24 cellular contexts compared by ENCODE assay signal in genomic region chr17:65533056-65533745, GRCh38. TPM values are rescaled to one million over a fixed set of nuclear protein-coding genes. Genes with fewer than 3 reads are reported as not detected.
DNase-seq lines count a peak whose midpoint lies in the region; ATAC-seq, FAIRE-seq and TF ChIP-seq lines count a peak whose summit lies in the region.
"Had no signal": no experiment of that assay in that cellular context is flagged by ENCODE, and none has a peak within 500 bp of the region (broad histone marks: within the 10 kb centered on the region; RNA-seq: fewer than 3 reads in every experiment).

No MANE protein-coding gene starts in this region.

- CTCF ChIA-PET in H1 (lab: Charles Lee; ENCODE audit: partially characterized antibody), result interaction anchor here (1.3 to 1.4 kb wide), 2 partner anchors 23 to 301 kb away, joined by 3 to 6 read pairs; no protein-coding TSS in a partner anchor

- peaks cover 14% of the 10 kb centered on the region for H3F3A ChIP-seq in neural progenitor cell (ENCODE audit: low read depth)

- TF ChIP-seq RAD21 in H1 (IDR thresholded peaks at IDR 0.05 in 1 of 2, conservative IDR thresholded peaks at IDR 0.05 in 1 of 2; ENCODE audit: low read depth in 2 of 2, low read length in 2 of 2), result no peak

- H3K36me3 Mint-ChIP-seq in neural progenitor cell, result peaks cover 54% of the 10 kb centered on the region

- H3K27ac Mint-ChIP-seq in neural progenitor cell, result peak overlapping the region; percentile 93

- H3K79me2 ChIP-seq in H1 (ENCODE audit: control insufficient read depth in 1 of 2, insufficient read depth in 2 of 2, low read length in 2 of 2) (no peaks in the 10 kb centered on the region), neural progenitor cell (ENCODE audit: low read depth) (no peaks in the 10 kb centered on the region)

- H3K56ac ChIP-seq in H1 (replicated peaks; ENCODE audit: insufficient read length, low read depth, low read length), result no peak overlapping the region

- H2BK15ac ChIP-seq in H1 (ENCODE audit: low read length), result no peak overlapping the region

- H3K9me3 Mint-ChIP-seq in neural progenitor cell, result no peaks in the 10 kb centered on the region

- no peak overlapping the region for H4K5ac ChIP-seq in H1 (ENCODE audit: insufficient read length, low read depth, low read length)

- H2BK120ac ChIP-seq in H1 (replicated peaks; ENCODE audit: low read depth, low read length), result no peak overlapping the region

- H4K20me1 ChIP-seq in H1 (replicated peaks in 1 of 2; ENCODE audit: control insufficient read depth in 1 of 2, insufficient read depth in 2 of 2, low read length in 2 of 2) (peaks cover 0 to 12% of the 10 kb centered on the region in 2 experiments), neural progenitor cell (ENCODE audit: low read depth) (peaks cover 79% of the 10 kb centered on the region)

- H3K4me2 ChIP-seq in H1 (ENCODE audit: insufficient read depth in 1 of 2, low read depth in 2 of 2, low read length in 2 of 2) (no peak overlapping the region), neural progenitor cell (no peak overlapping the region)

- DNase-seq in right atrium auricular region (ENCODE audit: low spot score), result no peak
- DNase-seq in heart right ventricle, result no peak
- DNase-seq in H1 (ENCODE audit: low read depth in 1 of 2, low spot score in 2 of 2), result no peak
- no peak for DNase-seq in neural progenitor cell (ENCODE audit: low spot score)
- no peak for DNase-seq in vagina (ENCODE audit: extremely low spot score in 2 of 2)
- DNase-seq in NCI-H1417 treated with DMSO at 0.1 percent for 48 hours (lab: John Stamatoyannopoulos, UW), result no peak
- DNase-seq in stimulated activated CD4-positive, alpha-beta T cell treated with anti-CD3 and anti-CD28 coated beads, Interleukin-1b, Interleukin-23, amount 100 ng/mL, for 48 hours, result no peak
- no peak for DNase-seq in SKM-1 (lab: John Stamatoyannopoulos, UW; ENCODE audit: unreplicated experiment)
- DNase-seq: activated CD4-positive, alpha-beta T cell treated with anti-CD3 and anti-CD28 coated beads, Interleukin-2, amount 50 U/mL, for 4 hours; activated CD8-positive, alpha-beta memory T cell treated with anti-CD3 and anti-CD28 coated beads, Interleukin-2, amount 50 U/mL, for 48 hours; activated gamma-delta T cell; dermis blood vessel endothelial cell; heart left ventricle; NCI-H510A; NK-92 treated with Interleukin-12 subunit alpha and Interleukin-12 subunit beta, amount 100 ng/mL, for 24 hours; retina; stimulated activated CD4-positive, alpha-beta T cell treated with anti-CD3 and anti-CD28 coated beads, Interleukin-12 subunit alpha, Interleukin-12 subunit beta, amount 100 ng/mL, for 4 hours; stomach; T-helper 2 cell had no signal

- H3K4me3 Mint-ChIP-seq in neural progenitor cell, result peak overlapping the region; percentile 57

- H3K4me3 ChIP-seq in right atrium auricular region, result no peak overlapping the region
- no peak overlapping the region for H3K4me3 ChIP-seq in heart right ventricle
- H3K4me3 ChIP-seq in H1 (ENCODE audit: extremely low read depth in 1 of 4, insufficient read depth in 2 of 4, low read depth in 3 of 4, low read length in 4 of 4), result no peak overlapping the region
- no peak overlapping the region for H3K4me3 ChIP-seq in neural progenitor cell
- no peak overlapping the region for H3K4me3 ChIP-seq in vagina
- H3K4me3 ChIP-seq: heart left ventricle, stomach had no signal

- H3K4ac ChIP-seq in H1 (replicated peaks; ENCODE audit: insufficient read length, low read depth, low read length), result no peak overlapping the region

- TF ChIP-seq POLR2A in H1 (IDR thresholded peaks at IDR 0.05; ENCODE audit: control extremely low read depth in 1 of 2, low read depth in 2 of 2, low read length in 2 of 2) (no peak), vagina (IDR thresholded peaks at IDR 0.05) (no peak)

- peaks cover 20% of the 10 kb centered on the region for H3K27me3 Mint-ChIP-seq in neural progenitor cell (ENCODE audit: insufficient read depth, low read depth)

- H3K9ac ChIP-seq in H1 (replicated peaks in 1 of 4; ENCODE audit: extremely low read depth in 1 of 4, low read depth in 3 of 4, low read length in 3 of 4) (no peak overlapping the region), neural progenitor cell (no peak overlapping the region)

- TF ChIP-seq EP300 in H1 (IDR thresholded peaks at IDR 0.05; ENCODE audit: borderline replicate concordance in 1 of 2, low read depth in 2 of 2, low read length in 2 of 2), result no peak

- peaks cover 82% of the 10 kb centered on the region for H3K4me1 Mint-ChIP-seq in neural progenitor cell

- H3K27me3 ChIP-seq in right atrium auricular region (no peaks in the 10 kb centered on the region), heart right ventricle (no peaks in the 10 kb centered on the region), H1 (replicated peaks in 1 of 4; ENCODE audit: control insufficient read depth in 3 of 4, extremely low read depth in 1 of 4, insufficient read depth in 3 of 4, low read length in 3 of 4) (no peaks in the 10 kb centered on the region), neural progenitor cell (no peaks in the 10 kb centered on the region), vagina (no peaks in the 10 kb centered on the region)
- H3K27me3 ChIP-seq: heart left ventricle, stomach had no signal

- 89 to 93% methylated on average over 13 of the region's 13 CpGs for WGBS in heart right ventricle, 2 donors
- 83% methylated on average over 8 of the region's 13 CpGs; no CpG with 5 or more reads in 1 of the 2 experiments for WGBS in H1 (ENCODE audit: extremely low coverage in 1 of 2, insufficient coverage in 1 of 2, insufficient read length in 1 of 2, insufficient replicate concordance in 2 of 2, low coverage in 1 of 2, low lambda C conversion rate in 2 of 2, missing lambda C conversion rate in 1 of 2), 2 experiments

- H3K27ac ChIP-seq in right atrium auricular region (peak overlapping the region; percentile 46 to 88), heart right ventricle (peak overlapping the region in 3 of 10 donors; percentile 62 to 80 (median 75)), H1 (ENCODE audit: low read depth, low read length) (no peak overlapping the region), neural progenitor cell (no peak overlapping the region), vagina (peak overlapping the region; percentile 73)
- H3K27ac ChIP-seq: C4-2B, VCaP had no signal

- intact Hi-C loops in heart right ventricle (cut with DNase I), result no loop called here
- intact Hi-C loops in vagina (cut with DNase I), result no loop called here

- no peak overlapping the region for H2BK5ac ChIP-seq in H1 (ENCODE audit: low read depth, low read length)

- no peak overlapping the region for H2BK12ac ChIP-seq in H1 (ENCODE audit: low read depth, low read length)

- no peak overlapping the region for H4K91ac ChIP-seq in H1 (replicated peaks; ENCODE audit: insufficient read length, low read length)

- no peak overlapping the region for H3K18ac ChIP-seq in H1 (ENCODE audit: extremely low read depth, low read length)

- H2AFZ ChIP-seq in H1 (ENCODE audit: low read length), result no peak overlapping the region
- H2AFZ ChIP-seq in neural progenitor cell (replicated peaks), result no peak overlapping the region

- TF ChIP-seq CTCF in right atrium auricular region (IDR thresholded peaks at IDR 0.05) (no peak), heart right ventricle (IDR thresholded peaks at IDR 0.05) (no peak), H1 (IDR thresholded peaks at IDR 0.05; ENCODE audit: control extremely low read depth in 1 of 3, insufficient read depth in 1 of 3, low read depth in 1 of 3, low read length in 3 of 3) (no peak), neural progenitor cell (IDR thresholded peaks at IDR 0.05) (no peak), vagina (IDR thresholded peaks at IDR 0.05) (no peak)

- H3K36me3 ChIP-seq in right atrium auricular region, result peaks cover 72% of the 10 kb centered on the region
- H3K36me3 ChIP-seq in heart right ventricle, result peaks cover 0 to 77% (median 50%) of the 10 kb centered on the region in 9 donors
- H3K36me3 ChIP-seq in H1 (ENCODE audit: control insufficient read depth in 2 of 4, insufficient read depth in 4 of 4, low read length in 3 of 4), result peaks cover 25 to 93% (median 52%) of the 10 kb centered on the region in 4 experiments
- H3K36me3 ChIP-seq in neural progenitor cell, result no peaks in the 10 kb centered on the region
- H3K36me3 ChIP-seq in vagina, result peaks cover 0 to 51% of the 10 kb centered on the region in 2 donors

- H3K4me1 ChIP-seq in right atrium auricular region, result peaks cover 0 to 34% of the 10 kb centered on the region in 2 donors
- H3K4me1 ChIP-seq in heart right ventricle, result peaks cover 14 to 34% (median 29%) of the 10 kb centered on the region in 9 donors
- H3K4me1 ChIP-seq in H1 (replicated peaks in 1 of 4; ENCODE audit: control insufficient read depth in 3 of 4, insufficient read depth in 4 of 4, low read length in 3 of 4), result peaks cover 6 to 22% (median 18%) of the 10 kb centered on the region in 4 experiments
- H3K4me1 ChIP-seq in neural progenitor cell, result peaks cover 23% of the 10 kb centered on the region
- H3K4me1 ChIP-seq in vagina, result peaks cover 47% of the 10 kb centered on the region

- H3K9me3 ChIP-seq in right atrium auricular region (no peaks in the 10 kb centered on the region), heart right ventricle (no peaks in the 10 kb centered on the region), H1 (ENCODE audit: insufficient read depth in 2 of 2, low read depth in 1 of 2, low read length in 1 of 2) (no peaks in the 10 kb centered on the region), neural progenitor cell (ENCODE audit: low read depth) (no peaks in the 10 kb centered on the region), vagina (no peaks in the 10 kb centered on the region)
- H3K9me3 ChIP-seq: heart left ventricle, stomach had no signal

- no peak for ATAC-seq in heart right ventricle
- ATAC-seq: Panc1 had no signal

- no peaks in the 10 kb centered on the region for H3K23me2 ChIP-seq in H1 (ENCODE audit: low read depth, low read length)

- POLR2A ChIA-PET in H1 (lab: Charles Lee; ENCODE audit: partially characterized antibody), result no interaction called here

- no peak overlapping the region for H2AK5ac ChIP-seq in H1 (ENCODE audit: low read depth, low read length)

- H3K79me1 ChIP-seq in H1 (ENCODE audit: low read depth, low read length), result peaks cover 5% of the 10 kb centered on the region

- no peak overlapping the region for H2BK20ac ChIP-seq in H1 (ENCODE audit: low read length)

- H4K8ac ChIP-seq in H1 (ENCODE audit: extremely low read depth, insufficient read depth, low read length), result peak overlapping the region; percentile 48

- no peak overlapping the region for H3K14ac ChIP-seq in H1 (ENCODE audit: insufficient read length)

- no peak for FAIRE-seq in H1 (lab: Jason Lieb, UNC)
- FAIRE-seq: D721Med, H54 had no signal

- no peak overlapping the region for H3K23ac ChIP-seq in H1 (ENCODE audit: insufficient read length)

RNA-seq across cellular contexts. Expression of gene AXIN2, which starts 28.2 kb away (rescaled TPM):
- total RNA-seq in right atrium auricular region (10 to 100 TPM in 1 of 2 donors, 1 to 10 TPM in 1; 8.7 to 29.8 TPM), heart right ventricle (10 to 100 TPM in 8 of 10 donors, 1 to 10 TPM in 2; 5.7 to 19.2 (median 13.7) TPM), neural progenitor cell (ENCODE audit: low replicate concordance) (21.8 and 22.0 TPM in 2 replicates), vagina (17.9 TPM)
- polyA plus RNA-seq in heart right ventricle (1 to 10 TPM; 7.4 to 9.4 TPM), H1 (2011; rRNA removed) (17.7 and 24.2 TPM in 2 replicates)
- 31.7 and 33.4 TPM in 2 replicates for total RNA-seq in H1 (2021; fragmentation: NEBNext Ultra II Directional; extraction: Animal tissue kit (Norgen Biotek cat#: 25700))
- polyA plus RNA-seq in H1 (2011; cell fraction: cytosol; rRNA removed), result 19.3 TPM
- 36.2 TPM for polyA plus RNA-seq in H1 (2011; cell fraction: nucleus; rRNA removed)
- polyA plus RNA-seq in H1 (2012, experiment 1 of 2), result 18.3 to 25.8 TPM (median 20.3 TPM) in 4 replicates
- 9.2 TPM for polyA plus RNA-seq in H1 (2012, experiment 2 of 2)
- polyA plus RNA-seq in H1 (2013, experiment 1 of 2), result 17.7 TPM
- polyA plus RNA-seq in H1 (2013, experiment 2 of 2), result 15.4 TPM
- 14.1 and 21.3 TPM in 2 replicates for polyA minus RNA-seq in H1 (2011; rRNA and poly(A)+ RNA removed)
- 21.3 TPM for polyA minus RNA-seq in H1 (2011; cell fraction: cytosol; rRNA and poly(A)+ RNA removed)
- polyA minus RNA-seq in H1 (2011; cell fraction: nucleus; rRNA and poly(A)+ RNA removed), result 44.5 TPM

Comparison
In these comparisons a context has a peak if more than half of its experiments do, and no peak if none do; other contexts are left out.
1. H3K27ac ChIP-seq: peak in right atrium auricular region (2 of 2) and vagina (single experiment); none in H1 (single experiment) and neural progenitor cell (single experiment).